2 cellular contexts compared by ENCODE assay signal in genomic region chr13:102318233-102318632, GRCh38.
TF ChIP-seq lines count a peak whose summit lies in the region.

No MANE protein-coding gene starts in this region.

TF ChIP-seq in liver, 16 proteins besides CTCF, POLR2A, EP300 and RAD21:
- TF ChIP-seq ZBTB33 (IDR thresholded peaks at IDR 0.05) = no peak
- no peak for TF ChIP-seq RXRA (IDR thresholded peaks at IDR 0.05)
- TF ChIP-seq JUND (IDR thresholded peaks at IDR 0.05) = no peak
- TF ChIP-seq FOXA2 (IDR thresholded peaks at IDR 0.05) = no peak
- no peak for TF ChIP-seq YY1 (IDR thresholded peaks at IDR 0.05)
- TF ChIP-seq FOXA1 (IDR thresholded peaks at IDR 0.05) = no peak
- TF ChIP-seq ATF3 (IDR thresholded peaks at IDR 0.05) = no peak
- no peak for TF ChIP-seq TAF1 (conservative IDR thresholded peaks at IDR 0.05)
- no peak for TF ChIP-seq HNF4G (IDR thresholded peaks at IDR 0.05)
- TF ChIP-seq GABPA (IDR thresholded peaks at IDR 0.05 in 1 of 2, conservative IDR thresholded peaks at IDR 0.05 in 1 of 2) = no peak
- no peak for TF ChIP-seq SP1 (IDR thresholded peaks at IDR 0.05)
- TF ChIP-seq MAX (IDR thresholded peaks at IDR 0.05) = no peak
- TF ChIP-seq NR2F2 (IDR thresholded peaks at IDR 0.05) = no peak
- TF ChIP-seq HNF4A (conservative IDR thresholded peaks at IDR 0.05) = no peak
- no peak for TF ChIP-seq EGR1 (IDR thresholded peaks at IDR 0.05; ENCODE audit: low read depth in 2 of 2)
- no peak for TF ChIP-seq REST (IDR thresholded peaks at IDR 0.05)

TF ChIP-seq in HepG2, 621 proteins besides CTCF, POLR2A, EP300 and RAD21 (continued from another document):
- no peak for TF ChIP-seq ZNF333 (CRISPR knock-in tag; IDR thresholded peaks at IDR 0.05; ENCODE audit: borderline replicate concordance)
- no peak for TF ChIP-seq PITX1 (CRISPR knock-in tag; IDR thresholded peaks at IDR 0.05)
- TF ChIP-seq HMGXB3 (CRISPR knock-in tag; IDR thresholded peaks at IDR 0.05; ENCODE audit: borderline replicate concordance) = no peak
- no peak for TF ChIP-seq SKI (IDR thresholded peaks at IDR 0.05; ENCODE audit: partially characterized antibody)
- no peak for TF ChIP-seq ZNF670 (CRISPR knock-in tag; IDR thresholded peaks at IDR 0.05; ENCODE audit: borderline replicate concordance)
- no peak for TF ChIP-seq RERE (CRISPR knock-in tag; IDR thresholded peaks at IDR 0.05; ENCODE audit: low read depth)
- TF ChIP-seq ZNF674 (CRISPR knock-in tag; IDR thresholded peaks at IDR 0.05; ENCODE audit: low read depth) = no peak
